ENCODE assay signal across 17 cellular contexts in genomic region chr4:113974467-113974866, GRCh38.
"Had no signal": no experiment of that assay in that cellular context is flagged by ENCODE, and none has a peak within 500 bp of the region (broad histone marks: within the 10 kb centered on the region; RNA-seq: fewer than 3 reads in every experiment).

No MANE protein-coding gene starts in this region.

- H3K27me3 ChIP-seq: right atrium auricular region, vagina had no signal

- H3K9me3 ChIP-seq: right atrium auricular region, vagina had no signal

- ATAC-seq: gastrocnemius medialis, heart left ventricle, left ventricle myocardium superior had no signal

- H3K27ac ChIP-seq: dorsolateral prefrontal cortex, epithelial cell of prostate, gastrocnemius medialis, heart left ventricle, right atrium auricular region, skin epidermis, vagina, VCaP had no signal

- H3K36me3 ChIP-seq: gastrocnemius medialis, heart left ventricle, right atrium auricular region, vagina had no signal

- H3K4me1 ChIP-seq: gastrocnemius medialis had no signal

- H3K4me3 ChIP-seq: gastrocnemius medialis, heart left ventricle, right atrium auricular region, skin epidermis, vagina had no signal

- DNase-seq: activated CD4-positive, alpha-beta T cell treated with anti-CD3 and anti-CD28 coated beads for 1 hour; amniotic stem cell; dorsolateral prefrontal cortex; gastrocnemius medialis; heart left ventricle; immature natural killer cell; left ventricle myocardium superior; occipital lobe; stimulated activated CD4-positive, alpha-beta T cell treated with anti-CD3 and anti-CD28 coated beads, Interleukin-15, amount 100 ng/mL, for 24 hours; stimulated activated CD4-positive, alpha-beta T cell treated with anti-CD3 and anti-CD28 coated beads, Interleukin-2, amount 100 ng/mL, for 48 hours; T-helper 2 cell; trophoblast cell had no signal
